ENCODE assay signal across 13 cellular contexts in genomic region chr6:71333700-71334099, GRCh38. TPM values are rescaled to one million over a fixed set of nuclear protein-coding genes. Genes with fewer than 3 reads are reported as not detected.
DNase-seq lines count a peak whose midpoint lies in the region; ATAC-seq and TF ChIP-seq lines count a peak whose summit lies in the region.
"Had no signal": no experiment of that assay in that cellular context is flagged by ENCODE, and none has a peak within 500 bp of the region (broad histone marks: within the 10 kb centered on the region; RNA-seq: fewer than 3 reads in every experiment).

No MANE protein-coding gene starts in this region.

- no peaks in the 10 kb centered on the region for H3K36me3 ChIP-seq in body of pancreas (replicated peaks in 1 of 2; ENCODE audit: insufficient read depth in 1 of 2, low read depth in 2 of 2)
- H3K36me3 ChIP-seq: cardiac muscle cell had no signal

- TF ChIP-seq CTCF in body of pancreas (IDR thresholded peaks at IDR 0.05), result no peak
- TF ChIP-seq CTCF in GM20000 (IDR thresholded peaks at IDR 0.05; ENCODE audit: extremely low read depth, missing control alignments), result no peak

- WGBS in body of pancreas, 2 donors, result 75 to 76% methylated on average over 2 of the region's 2 CpGs

- H3K9me3 ChIP-seq in body of pancreas, result no peaks in the 10 kb centered on the region

- H3K4me1 ChIP-seq in body of pancreas, result no peaks in the 10 kb centered on the region

- H3K4me3 ChIP-seq in body of pancreas, result no peak overlapping the region
- H3K4me3 ChIP-seq: cardiac muscle cell had no signal

- TF ChIP-seq POLR2A in body of pancreas (IDR thresholded peaks at IDR 0.05), result no peak

- DNase-seq in AG08395 (ENCODE audit: low spot score) (peak; percentile 87), HT1080 (ENCODE audit: low read depth) (peak; percentile 82), body of pancreas (peak in 1 of 4 donors; percentile 31), kidney tubule cell (ENCODE audit: low spot score) (peak; percentile 93), NCI-H446 treated with DMSO at 0.1 percent for 48 hours (lab: John Stamatoyannopoulos, UW) (no peak), GM20000 (ENCODE audit: low spot score) (no peak), substantia nigra (lab: John Stamatoyannopoulos, UW) (no peak)
- DNase-seq: CD4-positive, CD25-positive, alpha-beta regulatory T cell; hippocampal formation; NCI-H526; stimulated activated naive CD8-positive, alpha-beta T cell treated with anti-CD3 and anti-CD28 coated beads, Interleukin-15, Interleukin-2, amounts not matched to agents 100 U/mL and 50 U/mL, for 24 hours had no signal

- H3K27me3 ChIP-seq in body of pancreas, result no peaks in the 10 kb centered on the region
- H3K27me3 ChIP-seq: cardiac muscle cell had no signal

- H3K27ac ChIP-seq in body of pancreas (no peak overlapping the region), substantia nigra (ENCODE audit: low read depth, low read length, poor library complexity, severe bottlenecking) (no peak overlapping the region)
- H3K27ac ChIP-seq: cardiac muscle cell had no signal

- ATAC-seq in body of pancreas (peak; percentile 48), HG02763 (IDR thresholded peaks at IDR 0.05; ENCODE audit: unreplicated experiment) (no peak)
- ATAC-seq: stimulated activated naive CD8-positive, alpha-beta T cell treated with anti-CD3 and anti-CD28 coated beads, Interleukin-15, Interleukin-2, amounts not matched to agents 100 U/mL and 50 U/mL, for 24 hours had no signal

- intact Hi-C loops in body of pancreas (cut with DNase I), result no loop called here

RNA-seq across cellular contexts. Expression of gene OGFRL1, which starts 45.1 kb away (rescaled TPM):
- 26.9 and 27.7 TPM in 2 replicates for total RNA-seq in HT1080 (2014; rRNA removed; shearing (Covaris generic))
- polyA plus RNA-seq in HT1080 (2015; cell fraction: cytosol; rRNA removed), result 21.1 and 27.6 TPM in 2 replicates
- polyA plus RNA-seq in HT1080 (2015; cell fraction: nucleus; rRNA removed), result 16.4 and 17.4 TPM in 2 replicates
- 10 to 100 TPM in 1 of 2 donors, 1 to 10 TPM in 1; 8.6 to 22.6 TPM for total RNA-seq in body of pancreas

Comparison
In these comparisons a context has a peak if more than half of its experiments do, and no peak if none do; other contexts are left out.
1. DNase-seq: peak in AG08395 (single experiment), HT1080 (single experiment) and kidney tubule cell (single experiment); none in NCI-H446 treated with DMSO at 0.1 percent for 48 hours (single experiment), GM20000 (single experiment) and substantia nigra (0 of 49).